ENCODE assay signal across 19 cellular contexts in genomic region chr2:212957184-212957583, GRCh38.
DNase-seq lines count a peak whose midpoint lies in the region; ATAC-seq and TF ChIP-seq lines count a peak whose summit lies in the region.
"Had no signal": no experiment of that assay in that cellular context is flagged by ENCODE, and none has a peak within 500 bp of the region (broad histone marks: within the 10 kb centered on the region; RNA-seq: fewer than 3 reads in every experiment).

No MANE protein-coding gene starts in this region.

- no peak for TF ChIP-seq CTCF in Loucy (conservative IDR thresholded peaks at IDR 0.05; ENCODE audit: low read length)
- no peak for TF ChIP-seq CTCF in ascending aorta (IDR thresholded peaks at IDR 0.05)

- H3K27ac Mint-ChIP-seq in CD8-positive, alpha-beta memory T cell: peak overlapping the region in 7 of 8 donors; percentile 21 to 99 (median 91)
- H3K27ac Mint-ChIP-seq in natural killer cell treated with Interleukin-12 subunit alpha and Interleukin-12 subunit beta and Interleukin-15 and Interleukin-18, amount 100 ng/mL, for 72 hours: peak overlapping the region; percentile 93 to 98
- H3K27ac Mint-ChIP-seq: activated naive CD4-positive, alpha-beta T cell treated with anti-CD3 and anti-CD28 coated beads, Interleukin-2, amount 50 U/mL, for 24 hours; progenitor cell of endocrine pancreas had no signal

- peaks cover 9% of the 10 kb centered on the region for H3K4me1 ChIP-seq in CD8-positive, alpha-beta memory T cell (ENCODE audit: insufficient read depth, low read length)
- H3K4me1 ChIP-seq in Loucy (ENCODE audit: insufficient read depth, low read length, poor library complexity, severe bottlenecking) (peaks cover 79% of the 10 kb centered on the region), ascending aorta (peaks cover 0 to 4% of the 10 kb centered on the region in 2 donors)
- H3K4me1 ChIP-seq: SJSA1 had no signal

- peak overlapping the region; percentile 74 for H3K4me2 ChIP-seq in Loucy (ENCODE audit: low read depth, low read length, poor library complexity, severe bottlenecking)
- H3K4me2 ChIP-seq: BLaER1 treated with 17β-estradiol and CSF1 and Interleukin-3, amounts not matched to agents 10 nM and 100 nM had no signal

- peak overlapping the region; percentile 85 for H3K9ac ChIP-seq in Loucy (ENCODE audit: low read depth, low read length, poor library complexity, severe bottlenecking)
- H3K9ac ChIP-seq: BLaER1 treated with 17β-estradiol and CSF1 and Interleukin-3, amounts not matched to agents 10 nM and 100 nM had no signal

- H2AFZ ChIP-seq in Loucy (ENCODE audit: low read length): no peak overlapping the region

- no peak overlapping the region for H3K27ac ChIP-seq in CD8-positive, alpha-beta memory T cell (ENCODE audit: low read depth, low read length)
- peak overlapping the region; percentile 39 to 62 for H3K27ac ChIP-seq in ascending aorta
- H3K27ac ChIP-seq: BLaER1 treated with 17β-estradiol and CSF1 and Interleukin-3, amounts not matched to agents 10 nM and 100 nM; SJSA1 had no signal

- H3K9me3 ChIP-seq in CD8-positive, alpha-beta memory T cell (ENCODE audit: low read length): no peaks in the 10 kb centered on the region
- H3K9me3 ChIP-seq in Loucy (ENCODE audit: insufficient read depth, low read depth, low read length): peaks cover 3% of the 10 kb centered on the region; the same call in 1 of the 2 replicates
- H3K9me3 ChIP-seq in ascending aorta: no peaks in the 10 kb centered on the region
- H3K9me3 ChIP-seq: BLaER1 treated with 17β-estradiol and CSF1 and Interleukin-3, amounts not matched to agents 10 nM and 100 nM; SJSA1 had no signal

- H3K36me3 ChIP-seq in CD8-positive, alpha-beta memory T cell (ENCODE audit: insufficient read depth, low read length): no peaks in the 10 kb centered on the region
- H3K36me3 ChIP-seq in Loucy (ENCODE audit: insufficient read depth, low read length) (peaks cover 10% of the 10 kb centered on the region; the same call in 1 of the 2 replicates), ascending aorta (no peaks in the 10 kb centered on the region)
- H3K36me3 ChIP-seq: BLaER1 treated with 17β-estradiol and CSF1 and Interleukin-3, amounts not matched to agents 10 nM and 100 nM; SJSA1 had no signal

- H3K27me3 ChIP-seq in CD8-positive, alpha-beta memory T cell (ENCODE audit: insufficient read depth, low read length, poor library complexity, severe bottlenecking): no peaks in the 10 kb centered on the region
- no peaks in the 10 kb centered on the region for H3K27me3 ChIP-seq in Loucy (ENCODE audit: insufficient read depth, low read length, poor library complexity, severe bottlenecking)
- H3K27me3 ChIP-seq in ascending aorta: no peaks in the 10 kb centered on the region
- H3K27me3 ChIP-seq: BLaER1 treated with 17β-estradiol and CSF1 and Interleukin-3, amounts not matched to agents 10 nM and 100 nM; SJSA1 had no signal

- intact Hi-C loops in ascending aorta (cut with DNase I): no loop called here

- DNase-seq in CD8-positive, alpha-beta memory T cell: no peak
- DNase-seq in ascending aorta (ENCODE audit: low spot score in 2 of 2) (no peak), T1000 (lab: John Stamatoyannopoulos, UW) (no peak), NCI-H510A (lab: John Stamatoyannopoulos, UW) (no peak), GOT3 (lab: John Stamatoyannopoulos, UW) (no peak)
- no peak for DNase-seq in natural killer cell treated with Interleukin-12 subunit alpha and Interleukin-12 subunit beta and Interleukin-15 and Interleukin-18, amount 100 ng/mL, for 72 hours (ENCODE audit: low spot score)
- DNase-seq: DMS79; effector memory CD4-positive, alpha-beta T cell; H7; NCI-H187; NCI-H524; stimulated activated CD4-positive, alpha-beta T cell treated with anti-CD3 and anti-CD28 coated beads, Interleukin-12 subunit alpha, Interleukin-12 subunit beta, amount 100 ng/mL, for 4 hours; substantia nigra had no signal

- H3F3A ChIP-seq in Loucy (ENCODE audit: low read depth): peaks cover 33% of the 10 kb centered on the region

- CTCF ChIA-PET in CD8-positive, alpha-beta memory T cell (lab: Charles Lee): interaction anchor here (1.5 kb wide), 1 partner anchor 9 kb away, joined by 3 read pairs; no protein-coding TSS in a partner anchor

- peaks cover 33 to 65% (median 55%) of the 10 kb centered on the region in 3 donors for H3K4me1 Mint-ChIP-seq in CD8-positive, alpha-beta memory T cell
- peaks cover 71 to 80% of the 10 kb centered on the region in 2 donors for H3K4me1 Mint-ChIP-seq in natural killer cell treated with Interleukin-12 subunit alpha and Interleukin-12 subunit beta and Interleukin-15 and Interleukin-18, amount 100 ng/mL, for 72 hours (ENCODE audit: low read depth in 2 of 2)

- H3K27me3 Mint-ChIP-seq in CD8-positive, alpha-beta memory T cell: no peaks in the 10 kb centered on the region
- no peaks in the 10 kb centered on the region for H3K27me3 Mint-ChIP-seq in natural killer cell treated with Interleukin-12 subunit alpha and Interleukin-12 subunit beta and Interleukin-15 and Interleukin-18, amount 100 ng/mL, for 72 hours
- H3K27me3 Mint-ChIP-seq: activated naive CD4-positive, alpha-beta T cell treated with anti-CD3 and anti-CD28 coated beads, Interleukin-2, amount 50 U/mL, for 24 hours; progenitor cell of endocrine pancreas had no signal

- H3K79me2 ChIP-seq in Loucy (ENCODE audit: insufficient read depth, low read length): peaks cover 24% of the 10 kb centered on the region

- H3K9me3 Mint-ChIP-seq in CD8-positive, alpha-beta memory T cell: peaks cover 0 to 5% (median 0%) of the 10 kb centered on the region in 5 donors
- H3K9me3 Mint-ChIP-seq in natural killer cell treated with Interleukin-12 subunit alpha and Interleukin-12 subunit beta and Interleukin-15 and Interleukin-18, amount 100 ng/mL, for 72 hours: peaks cover 11% of the 10 kb centered on the region
- H3K9me3 Mint-ChIP-seq: activated naive CD4-positive, alpha-beta T cell treated with anti-CD3 and anti-CD28 coated beads, Interleukin-2, amount 50 U/mL, for 24 hours had no signal

- H3K4me3 ChIP-seq in CD8-positive, alpha-beta memory T cell (ENCODE audit: low read length): no peak overlapping the region
- H3K4me3 ChIP-seq in Loucy (ENCODE audit: low read length, poor library complexity, severe bottlenecking) (peak overlapping the region; percentile 49), ascending aorta (peak overlapping the region in 1 of 2 donors; percentile 48)
- H3K4me3 ChIP-seq: BLaER1 treated with 17β-estradiol and CSF1 and Interleukin-3, amounts not matched to agents 10 nM and 100 nM; SJSA1 had no signal

- peak in 1 of 2 donors; percentile 55 for ATAC-seq in natural killer cell treated with Interleukin-12 subunit alpha and Interleukin-12 subunit beta and Interleukin-15 and Interleukin-18, amount 100 ng/mL, for 72 hours
- ATAC-seq in HG03025 (IDR thresholded peaks at IDR 0.05; ENCODE audit: low FRiP score, unreplicated experiment): no peak

- H4K20me1 ChIP-seq in Loucy (ENCODE audit: insufficient read depth, low read length, poor library complexity, severe bottlenecking): no peaks in the 10 kb centered on the region
- H4K20me1 ChIP-seq: BLaER1 treated with 17β-estradiol and CSF1 and Interleukin-3, amounts not matched to agents 10 nM and 100 nM had no signal

- H3K36me3 Mint-ChIP-seq in CD8-positive, alpha-beta memory T cell: peaks cover 0 to 27% (median 5%) of the 10 kb centered on the region in 3 donors
- peaks cover 22% of the 10 kb centered on the region for H3K36me3 Mint-ChIP-seq in natural killer cell treated with Interleukin-12 subunit alpha and Interleukin-12 subunit beta and Interleukin-15 and Interleukin-18, amount 100 ng/mL, for 72 hours
- H3K36me3 Mint-ChIP-seq: activated naive CD4-positive, alpha-beta T cell treated with anti-CD3 and anti-CD28 coated beads, Interleukin-2, amount 50 U/mL, for 24 hours had no signal

- POLR2A ChIA-PET in CD8-positive, alpha-beta memory T cell (lab: Charles Lee): no interaction called here

- H3K4me3 Mint-ChIP-seq in CD8-positive, alpha-beta memory T cell: peak overlapping the region; percentile 36 to 79 (median 56)
- H3K4me3 Mint-ChIP-seq in natural killer cell treated with Interleukin-12 subunit alpha and Interleukin-12 subunit beta and Interleukin-15 and Interleukin-18, amount 100 ng/mL, for 72 hours: peak overlapping the region; percentile 77
- H3K4me3 Mint-ChIP-seq: activated naive CD4-positive, alpha-beta T cell treated with anti-CD3 and anti-CD28 coated beads, Interleukin-2, amount 50 U/mL, for 24 hours had no signal

- H3K9me2 ChIP-seq in Loucy (replicated peaks; ENCODE audit: low read depth, low read length): no peaks in the 10 kb centered on the region
